ENCODE assay signal across 15 cellular contexts in genomic region chr6:32886674-32887383, GRCh38. TPM values are rescaled to one million over a fixed set of nuclear protein-coding genes. Genes with fewer than 3 reads are reported as not detected.
A peak's percentile ranks its signal among the peaks of the same experiment; 100 is the strongest.
DNase-seq lines count a peak whose midpoint lies in the region; ATAC-seq, FAIRE-seq and TF ChIP-seq lines count a peak whose summit lies in the region.
"Had no signal": no experiment of that assay in that cellular context is flagged by ENCODE, and none has a peak within 500 bp of the region (broad histone marks: within the 10 kb centered on the region; RNA-seq: fewer than 3 reads in every experiment).

No MANE protein-coding gene starts in this region.

- no peak for FAIRE-seq in GM12891 (lab: Jason Lieb, UNC)
- FAIRE-seq: A204.1, GM18507, H1 had no signal

- H3K9me3 ChIP-seq in thyroid gland = no peaks in the 10 kb centered on the region

- no peaks in the 10 kb centered on the region for H3K36me3 ChIP-seq in thyroid gland

- peaks cover 0 to 9% of the 10 kb centered on the region in 2 donors for H3K4me1 ChIP-seq in thyroid gland
- H3K4me1 ChIP-seq: parathyroid adenoma had no signal

- peak overlapping the region in 2 of 3 donors; percentile 43 to 44 for H3K27ac ChIP-seq in thyroid gland
- H3K27ac ChIP-seq: parathyroid adenoma had no signal

- H3K4me3 ChIP-seq in thyroid gland (replicated peaks in 1 of 3) = no peak overlapping the region

- intact Hi-C loops in thyroid gland (cut with DNase I) = loop anchor here (5.0 kb wide), 1 partner anchor 100 kb away; no protein-coding TSS in a partner anchor

- no peaks in the 10 kb centered on the region for H3K27me3 ChIP-seq in thyroid gland

- no peak for TF ChIP-seq CTCF in thyroid gland (IDR thresholded peaks at IDR 0.05)

- TF ChIP-seq POLR2A in thyroid gland (IDR thresholded peaks at IDR 0.05) (no peak), GM12891 (IDR thresholded peaks at IDR 0.05; ENCODE audit: low read depth, low read length) (no peak)

- DNase-seq in DMS 273 (lab: John Stamatoyannopoulos, UW; ENCODE audit: unreplicated experiment) (peak; percentile 51), DMS 273 treated with DMSO at 0.1 percent for 48 hours (lab: John Stamatoyannopoulos, UW) (no peak), iris pigment epithelial cell (ENCODE audit: low read depth) (peak; percentile 78), thyroid gland (peak; percentile 45 to 47), GM12891 (ENCODE audit: insufficient read length, low spot score) (no peak)
- DNase-seq: activated CD4-positive, alpha-beta memory T cell treated with anti-CD3 and anti-CD28 coated beads for 36 hours; NCI-H1694; SIG-M5 had no signal

- peak; percentile 60 for ATAC-seq in SK-N-SH treated with all-trans-retinoic acid at 6 μM for 48 hours
- no peak for ATAC-seq in HG02852 (IDR thresholded peaks at IDR 0.05; ENCODE audit: unreplicated experiment)
- ATAC-seq in HG03520 (IDR thresholded peaks at IDR 0.05; ENCODE audit: unreplicated experiment) = no peak

- WGBS in thyroid gland, 2 donors = 34 to 38% methylated on average over 3 of the region's 3 CpGs

TF ChIP-seq in SK-N-SH treated with all-trans-retinoic acid at 6 μM for 48 hours, 23 proteins besides CTCF, POLR2A, EP300 and RAD21:
- no peak for TF ChIP-seq GLIS3 (CRISPR knock-in tag; IDR thresholded peaks at IDR 0.05)
- TF ChIP-seq TSHZ2 (CRISPR knock-in tag; IDR thresholded peaks at IDR 0.05) = no peak
TF ChIP-seq in SK-N-SH treated with all-trans-retinoic acid at 6 μM for 48 hours: peak in this region for 0.

TF ChIP-seq in GM12891, 5 proteins besides CTCF, POLR2A, EP300 and RAD21:
- TF ChIP-seq SPI1 (IDR thresholded peaks at IDR 0.05; ENCODE audit: low read depth, low read length) (no peak), PAX5 (IDR thresholded peaks at IDR 0.05; ENCODE audit: insufficient read depth, low read length, severe bottlenecking) (no peak), POLR2AphosphoS5 (IDR thresholded peaks at IDR 0.05; ENCODE audit: low read depth, low read length) (no peak), POU2F2 (IDR thresholded peaks at IDR 0.05; ENCODE audit: low read depth, low read length) (no peak), TAF1 (IDR thresholded peaks at IDR 0.05; ENCODE audit: low read depth, low read length) (no peak)

RNA-seq across cellular contexts. Expression of gene PSMB9, which starts 32.8 kb away (rescaled TPM):
- 10 to 100 TPM in 3 of 4 donors, 1 to 10 TPM in 1; 9.1 to 31.0 (median 18.3) TPM for total RNA-seq in thyroid gland
- polyA plus RNA-seq in GM12891 (2012; ENCODE audit: low read depth, missing spikeins) = 292 TPM

RNA-seq across cellular contexts. Expression of gene TAP1, which starts 33.3 kb away (rescaled TPM):
- 10 to 100 TPM; 11.0 to 28.5 (median 22.5) TPM for total RNA-seq in thyroid gland
- 128 TPM for polyA plus RNA-seq in GM12891 (2012; ENCODE audit: low read depth, missing spikeins)

RNA-seq across cellular contexts. Expression of gene PSMB8, which starts 43.0 kb away (rescaled TPM):
- 10 to 100 TPM; 27.1 to 46.1 (median 36.3) TPM for total RNA-seq in thyroid gland
- 241 TPM for polyA plus RNA-seq in GM12891 (2012; ENCODE audit: low read depth, missing spikeins)

RNA-seq across cellular contexts. Expression of gene TAP2, which starts 48.3 kb away (rescaled TPM):
- total RNA-seq in thyroid gland = 10 to 100 TPM in 1 of 4 donors, 1 to 10 TPM in 3; 6.9 to 31.9 (median 8.2) TPM
- 43.1 TPM for polyA plus RNA-seq in GM12891 (2012; ENCODE audit: low read depth, missing spikeins)

RNA-seq across cellular contexts. Expression of gene HLA-DMB, which starts 54.0 kb away (rescaled TPM):
- 10 to 100 TPM; 34.7 to 82.9 (median 51.3) TPM for total RNA-seq in thyroid gland
- 358 TPM for polyA plus RNA-seq in GM12891 (2012; ENCODE audit: low read depth, missing spikeins)

Comparison
In these comparisons a context has a peak if more than half of its experiments do, and no peak if none do; other contexts are left out.
1. DNase-seq: peak in DMS 273 (single experiment), iris pigment epithelial cell (single experiment) and thyroid gland (2 of 2); none in DMS 273 treated with DMSO at 0.1 percent for 48 hours (single experiment) and GM12891 (single experiment).